Comparison of ENCODE assay signal across 12 cellular contexts in the genomic region with DNA sequence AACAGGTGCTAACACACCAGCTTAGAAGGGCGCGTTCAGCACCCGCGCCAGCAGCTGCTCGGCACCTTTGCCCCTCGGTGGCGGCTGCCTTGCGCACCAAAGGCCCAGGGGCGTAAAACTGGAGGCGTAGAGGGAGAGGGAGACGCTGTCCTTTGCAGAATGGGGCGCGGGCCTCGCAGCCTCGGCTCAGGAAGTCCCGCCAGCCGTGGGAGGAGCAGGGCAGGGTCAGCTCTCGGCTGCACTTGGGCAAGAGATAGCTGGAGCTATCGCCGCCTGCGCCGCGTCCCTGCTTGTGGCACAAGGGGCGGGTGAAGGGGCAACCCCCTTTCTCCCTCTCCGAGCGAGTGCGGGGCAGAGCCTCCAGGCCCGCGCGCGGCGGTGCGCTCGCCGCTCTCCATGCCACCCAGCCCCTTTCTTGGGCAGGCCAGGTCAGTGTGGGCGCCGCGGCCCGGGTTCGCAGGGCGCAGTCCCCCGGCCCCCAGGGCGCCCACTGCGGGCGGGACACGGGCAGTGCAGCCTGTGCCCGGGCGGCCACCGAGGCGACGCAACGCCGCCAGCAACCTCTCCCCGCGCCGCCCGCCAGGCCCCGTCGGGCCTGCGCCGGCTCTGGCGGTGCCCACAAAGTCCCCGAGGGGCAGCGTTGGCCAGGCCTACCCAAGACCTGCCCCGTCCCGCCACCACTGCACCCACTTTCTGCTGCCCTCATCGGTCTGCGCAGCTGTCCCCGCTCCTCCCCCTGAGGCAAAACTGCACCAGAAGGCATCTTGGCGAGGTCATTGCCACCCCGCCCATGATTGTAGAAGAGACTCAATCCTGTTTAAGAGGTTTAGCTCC. TPM values are rescaled to one million over a fixed set of nuclear protein-coding genes. Genes with fewer than 3 reads are reported as not detected.
DNase-seq lines count a peak whose midpoint lies in the region; ATAC-seq and TF ChIP-seq lines count a peak whose summit lies in the region.
"Had no signal": no experiment of that assay in that cellular context is flagged by ENCODE, and none has a peak within 500 bp of the region (broad histone marks: within the 10 kb centered on the region; RNA-seq: fewer than 3 reads in every experiment).

No MANE protein-coding gene starts in this region.

- H3K4me1 ChIP-seq in hepatocyte (ENCODE audit: insufficient read depth) (no peaks in the 10 kb centered on the region), neuron (ENCODE audit: insufficient read depth, low read length) (no peaks in the 10 kb centered on the region)

- intact Hi-C loops in Calu3 (cut with micrococcal nuclease; ENCODE audit: unreplicated experiment): loop anchor here (2.0 kb wide), 1 partner anchor 144 kb away; no protein-coding TSS in a partner anchor

- H3K4me1 Mint-ChIP-seq in Calu3 (ENCODE audit: low read depth, unreplicated experiment): no peaks in the 10 kb centered on the region
- H3K4me1 Mint-ChIP-seq: activated naive CD8-positive, alpha-beta T cell treated with anti-CD3 and anti-CD28 coated beads, Interleukin-2, amount 50 U/mL, for 24 hours had no signal

- H3K4me2 ChIP-seq in hepatocyte: peak overlapping the region; percentile 84

- peak overlapping the region; percentile 69 for H2AFZ ChIP-seq in hepatocyte
- H2AFZ ChIP-seq in neuron (ENCODE audit: low read depth, low read length): peak overlapping the region; percentile 6

- H3K27ac ChIP-seq in SK-N-MC (peak overlapping the region; percentile 100), hepatocyte (no peak overlapping the region)

- H3K36me3 Mint-ChIP-seq in Calu3 (ENCODE audit: insufficient read depth, unreplicated experiment): peaks cover 5% of the 10 kb centered on the region
- H3K36me3 Mint-ChIP-seq: activated CD4-positive, alpha-beta memory T cell treated with anti-CD3 and anti-CD28 coated beads for 36 hours had no signal

- H3K9me2 ChIP-seq in hepatocyte (replicated peaks; ENCODE audit: insufficient read depth): no peaks in the 10 kb centered on the region

- H3K27me3 ChIP-seq in hepatocyte (peaks cover 50% of the 10 kb centered on the region), neuron (ENCODE audit: insufficient read depth, low read length) (peaks cover 28% of the 10 kb centered on the region)

- H3K27ac Mint-ChIP-seq in Calu3 (ENCODE audit: unreplicated experiment): no peak overlapping the region
- H3K27ac Mint-ChIP-seq: activated CD4-positive, alpha-beta memory T cell treated with anti-CD3 and anti-CD28 coated beads for 36 hours; activated naive CD8-positive, alpha-beta T cell treated with anti-CD3 and anti-CD28 coated beads, Interleukin-2, amount 50 U/mL, for 24 hours had no signal

- no peaks in the 10 kb centered on the region for H3K9me3 Mint-ChIP-seq in Calu3 (ENCODE audit: low read depth, unreplicated experiment)

- peaks cover 83% of the 10 kb centered on the region for H3K27me3 Mint-ChIP-seq in Calu3 (ENCODE audit: unreplicated experiment)

- ATAC-seq in GM19035 (IDR thresholded peaks at IDR 0.05; ENCODE audit: unreplicated experiment) (no peak), GM18858 (IDR thresholded peaks at IDR 0.05; ENCODE audit: unreplicated experiment) (no peak), HG02571 (IDR thresholded peaks at IDR 0.05; ENCODE audit: unreplicated experiment) (no peak)
- ATAC-seq: activated naive CD8-positive, alpha-beta T cell treated with anti-CD3 and anti-CD28 coated beads, Interleukin-2, amount 50 U/mL, for 24 hours had no signal

- BruUV-seq in Calu3 (replicated peaks; lab: Mats Ljungman, UMichigan): no TSS peak

- WGBS in hepatocyte (ENCODE audit: low lambda C conversion rate, missing lambda C conversion rate): 16% methylated on average over 36 of the region's 71 CpGs

- peak overlapping the region; percentile 61 for H3K9ac ChIP-seq in SK-N-MC (ENCODE audit: insufficient read length)

- TF ChIP-seq CTCF in Calu3 (IDR thresholded peaks at IDR 0.05; ENCODE audit: unreplicated experiment) (peak; percentile 88), hepatocyte (IDR thresholded peaks at IDR 0.05; ENCODE audit: poor library complexity) (peak; percentile 22)

- no peaks in the 10 kb centered on the region for H3K9me3 ChIP-seq in SK-N-MC (ENCODE audit: low read depth, low read length)
- no peaks in the 10 kb centered on the region for H3K9me3 ChIP-seq in hepatocyte (ENCODE audit: low read depth)
- H3K9me3 ChIP-seq in neuron (ENCODE audit: low read length): no peaks in the 10 kb centered on the region

- DNase-seq in Calu3 (peak; percentile 78), SK-N-MC (ENCODE audit: low read depth, low spot score) (no peak), hepatocyte (ENCODE audit: low spot score) (peak; percentile 21), ACHN (no peak)
- DNase-seq: activated CD4-positive, alpha-beta memory T cell treated with anti-CD3 and anti-CD28 coated beads for 36 hours; activated naive CD8-positive, alpha-beta T cell treated with anti-CD3 and anti-CD28 coated beads, Interleukin-2, amount 50 U/mL, for 24 hours; MV-4-11 had no signal

- in situ Hi-C loops in ACHN (cut with HindIII; ENCODE audit: low pct_ligation_motif_present, low pct_unique_long_range_greater_than_20kb, low sequenced_read_pairs): no loop called here

- no peaks in the 10 kb centered on the region for H3K79me2 ChIP-seq in hepatocyte

- H3K4me3 ChIP-seq in SK-N-MC (peak overlapping the region; percentile 56; the same call in 1 of the 2 replicates), hepatocyte (no peak overlapping the region), neuron (ENCODE audit: low read length) (no peak overlapping the region)

- H3K36me3 ChIP-seq in SK-N-MC (ENCODE audit: insufficient read depth, low read length): no peaks in the 10 kb centered on the region
- H3K36me3 ChIP-seq in hepatocyte (replicated peaks; ENCODE audit: insufficient read depth, low read depth): no peaks in the 10 kb centered on the region
- H3K36me3 ChIP-seq in neuron (ENCODE audit: insufficient read depth, low read length): no peaks in the 10 kb centered on the region

- H4K20me1 ChIP-seq in hepatocyte (ENCODE audit: insufficient read depth, poor library complexity, severe bottlenecking): no peaks in the 10 kb centered on the region

- CTCF ChIA-PET in Calu3 (lab: Charles Lee): interaction anchor here (0.7 to 1.6 kb wide), 4 partner anchors 11 to 353 kb away, joined by 3 to 11 read pairs (median 4); no protein-coding TSS in a partner anchor

- H3K4me3 Mint-ChIP-seq in Calu3 (ENCODE audit: low read depth, unreplicated experiment): peak overlapping the region; percentile 67
- H3K4me3 Mint-ChIP-seq: activated CD4-positive, alpha-beta memory T cell treated with anti-CD3 and anti-CD28 coated beads for 36 hours; activated naive CD8-positive, alpha-beta T cell treated with anti-CD3 and anti-CD28 coated beads, Interleukin-2, amount 50 U/mL, for 24 hours had no signal

RNA-seq across cellular contexts. Expression of a gene that starts 4.1 kb away (rescaled TPM):
- not detected in 2 replicates for total RNA-seq in Calu3 (2022)
- total RNA-seq in hepatocyte: not detected in 2 replicates
- not detected in 2 replicates for polyA plus RNA-seq in hepatocyte
- total RNA-seq: activated CD4-positive, alpha-beta memory T cell treated with anti-CD3 and anti-CD28 coated beads for 36 hours had no signal
- polyA plus RNA-seq: BJ had no signal

Comparison
In these comparisons a context has a peak if more than half of its experiments do, and no peak if none do; other contexts are left out.
1. DNase-seq: peak in Calu3 (single experiment) and hepatocyte (single experiment); none in SK-N-MC (single experiment) and ACHN (single experiment).